8 cellular contexts compared by ENCODE assay signal in genomic region chr7:76292911-76293310, GRCh38. TPM values are rescaled to one million over a fixed set of nuclear protein-coding genes. Genes with fewer than 3 reads are reported as not detected.
A peak's percentile ranks its signal among the peaks of the same experiment; 100 is the strongest.
DNase-seq lines count a peak whose midpoint lies in the region; TF ChIP-seq lines count a peak whose summit lies in the region.
"Not testable (repeated sequence)": the region's sequence is repeated elsewhere in the genome, so short reads cannot be mapped to it uniquely, and the experiment has no call there.

No MANE protein-coding gene starts in this region.

- H3K4me1 ChIP-seq in GM23248 (ENCODE audit: insufficient read depth), result peaks cover 58% of the 10 kb centered on the region
- H3K4me1 ChIP-seq in adrenal gland (replicated peaks in 1 of 2), result peaks cover 28 to 56% of the 10 kb centered on the region in 2 donors
- peaks cover 49% of the 10 kb centered on the region for H3K4me1 ChIP-seq in left ventricle myocardium inferior
- H3K4me1 ChIP-seq in sigmoid colon, result peaks cover 0 to 68% (median 66%) of the 10 kb centered on the region in 4 donors
- H3K4me1 ChIP-seq in testis, result peaks cover 22% of the 10 kb centered on the region
- peaks cover 71% of the 10 kb centered on the region for H3K4me1 ChIP-seq in vagina

- H3K4me3 Mint-ChIP-seq in mesothelial cell of epicardium, result not testable (repeated sequence)

- not testable (repeated sequence) for H4K20me1 ChIP-seq in GM23248 (ENCODE audit: insufficient read depth)

- H3K4me2 ChIP-seq in GM23248 (ENCODE audit: unreplicated experiment), result peak overlapping the region; percentile 56

- not testable (repeated sequence) for TF ChIP-seq CTCF in adrenal gland (IDR thresholded peaks at IDR 0.05); coronary artery (IDR thresholded peaks at IDR 0.05); left ventricle myocardium inferior (IDR thresholded peaks at IDR 0.05; ENCODE audit: borderline replicate concordance); mesothelial cell of epicardium (IDR thresholded peaks at IDR 0.05; ENCODE audit: unreplicated experiment); sigmoid colon (IDR thresholded peaks at IDR 0.05); testis (IDR thresholded peaks at IDR 0.05); vagina (IDR thresholded peaks at IDR 0.05)

- intact Hi-C loops in adrenal gland (cut with DNase I); left ventricle myocardium inferior (cut with micrococcal nuclease); testis (cut with DNase I; ENCODE audit: low total_unique reads); vagina (cut with DNase I): not testable (repeated sequence)
- intact Hi-C loops in sigmoid colon (cut with DNase I), result loop anchor here (2.0 kb wide), 1 partner anchor 14 kb away; no protein-coding TSS in a partner anchor

- H3K4me3 ChIP-seq in GM23248, adrenal gland, left ventricle myocardium inferior, testis, vagina: not testable (repeated sequence)
- H3K4me3 ChIP-seq in coronary artery (peak overlapping the region; percentile 63), sigmoid colon (peak overlapping the region in 2 of 4 donors; percentile 5 to 36)

- H3K79me2 ChIP-seq in GM23248 (ENCODE audit: insufficient read depth), result not testable (repeated sequence)

- WGBS in GM23248 (ENCODE audit: low coverage in 1 of 2, low lambda C conversion rate in 2 of 2, missing lambda C conversion rate in 2 of 2), 2 experiments, result 86 to 90% methylated on average over 5 of the region's 5 CpGs
- 86 to 90% (median 87%) methylated on average over 2 to 5 of the region's 5 CpGs for WGBS in adrenal gland, 4 donors
- WGBS in sigmoid colon, 2 donors, result 90 to 92% methylated on average over 5 of the region's 5 CpGs
- 90% methylated on average over 5 of the region's 5 CpGs; no CpG with 5 or more reads in 1 of the 2 donors for WGBS in testis, 2 donors

- peak overlapping the region; percentile 82; the same call in 1 of the 2 replicates for H3K9ac ChIP-seq in GM23248

- not testable (repeated sequence) for H3K9me2 ChIP-seq in GM23248 (ENCODE audit: insufficient read depth)

- TF ChIP-seq POLR2A in adrenal gland (IDR thresholded peaks at IDR 0.05); sigmoid colon (IDR thresholded peaks at IDR 0.05); testis (IDR thresholded peaks at IDR 0.05); vagina (IDR thresholded peaks at IDR 0.05): not testable (repeated sequence)

- not testable (repeated sequence) for TF ChIP-seq EP300 in sigmoid colon (IDR thresholded peaks at IDR 0.05)

- H3K27me3 ChIP-seq in GM23248 (replicated peaks; ENCODE audit: insufficient read depth); adrenal gland; left ventricle myocardium inferior (ENCODE audit: low read depth); sigmoid colon; testis; vagina: not testable (repeated sequence)

- H3K9me3 Mint-ChIP-seq in mesothelial cell of epicardium, result not testable (repeated sequence)

- H3K4me1 Mint-ChIP-seq in mesothelial cell of epicardium, result peaks cover 50% of the 10 kb centered on the region

- not testable (repeated sequence) for H3K36me3 ChIP-seq in GM23248 (ENCODE audit: low read depth); adrenal gland (replicated peaks in 1 of 2); left ventricle myocardium inferior; sigmoid colon; testis (ENCODE audit: low read depth, missing control alignments); vagina

- not testable (repeated sequence) for H3K36me3 Mint-ChIP-seq in mesothelial cell of epicardium

- peaks cover 48% of the 10 kb centered on the region for H3F3A ChIP-seq in GM23248 (ENCODE audit: insufficient read depth)

- peak overlapping the region; percentile 88; the same call in 1 of the 2 replicates for H3K27ac ChIP-seq in GM23248
- peak overlapping the region in 4 of 5 donors; percentile 78 to 100 (median 93) for H3K27ac ChIP-seq in adrenal gland
- peak overlapping the region; percentile 95 to 96 for H3K27ac ChIP-seq in coronary artery
- peak overlapping the region; percentile 96 for H3K27ac ChIP-seq in left ventricle myocardium inferior (replicated peaks)
- peak overlapping the region; percentile 97 to 100 (median 99) for H3K27ac ChIP-seq in sigmoid colon
- peak overlapping the region; percentile 96 to 99 for H3K27ac ChIP-seq in testis
- peak overlapping the region; percentile 100 for H3K27ac ChIP-seq in vagina

- H3K27me3 Mint-ChIP-seq in mesothelial cell of epicardium (ENCODE audit: low read depth), result not testable (repeated sequence)

- H3K27ac Mint-ChIP-seq in mesothelial cell of epicardium, result peak overlapping the region; percentile 92

- not testable (repeated sequence) for H3K9me3 ChIP-seq in GM23248 (ENCODE audit: low read depth); adrenal gland (replicated peaks in 1 of 3); left ventricle myocardium inferior (replicated peaks); sigmoid colon; testis; vagina

- not testable (repeated sequence) for DNase-seq in GM23248; adrenal gland; coronary artery (ENCODE audit: low spot score); left ventricle myocardium inferior; mesothelial cell of epicardium (ENCODE audit: low spot score in 2 of 2, unreplicated experiment in 2 of 2); testis; vagina (ENCODE audit: extremely low spot score in 2 of 2)
- peak; percentile 71 for DNase-seq in sigmoid colon

- in situ Hi-C loops in GM23248 (cut with MboI), result not testable (repeated sequence)

- H2AFZ ChIP-seq in GM23248, result not testable (repeated sequence)

RNA-seq across cellular contexts. Expression of gene HSPB1, which starts 9.6 kb away (rescaled TPM):
- total RNA-seq in GM23248 (2014; rRNA removed; shearing (Covaris generic)), result 79.5 and 96.5 TPM in 2 replicates
- polyA plus RNA-seq in GM23248 (2016; fragmentation: Nextera tagmentation; extraction: Ambion mirVana), result 1,542 and 1,564 TPM in 2 replicates
- 1,000 to 10,000 TPM in 1 of 8 donors, 100 to 1,000 TPM in 7; 184 to 1,192 (median 768) TPM for total RNA-seq in adrenal gland
- polyA plus RNA-seq in adrenal gland, result 1,000 to 10,000 TPM in 2 of 3 donors, 10 to 100 TPM in 1; 83.3 to 2,276 (median 1,235) TPM
- 2,037 TPM for total RNA-seq in left ventricle myocardium inferior
- total RNA-seq in mesothelial cell of epicardium, result 235 to 241 TPM (median 239 TPM) in 3 replicates
- 1,000 to 10,000 TPM in 3 of 4 donors, 100 to 1,000 TPM in 1; 929 to 2,528 (median 1,357) TPM for total RNA-seq in sigmoid colon
- 100 to 1,000 TPM; 202 to 340 (median 208) TPM for polyA plus RNA-seq in sigmoid colon
- total RNA-seq in testis, result 100 to 1,000 TPM; 216 to 245 TPM
- polyA plus RNA-seq in testis (ENCODE audit: insufficient read depth, low read depth, low replicate concordance), result 190 TPM
- 3,606 TPM for total RNA-seq in vagina
